In genomic region chr11:116646191-116646590, GRCh38 we compare ENCODE assay signal across 28 cellular contexts.
"Had no signal": no experiment of that assay in that cellular context is flagged by ENCODE, and none has a peak within 500 bp of the region (broad histone marks: within the 10 kb centered on the region; RNA-seq: fewer than 3 reads in every experiment).

No MANE protein-coding gene starts in this region.

- DNase-seq: activated B cell treated with CpG ODN at 0.5 μM for 24 hours; activated CD4-positive, alpha-beta T cell treated with anti-CD3 and anti-CD28 coated beads for 48 hours; activated CD4-positive, alpha-beta T cell treated with anti-CD3 and anti-CD28 coated beads, Interleukin-2, amount 50 U/mL, for 1 hour; activated CD4-positive, alpha-beta T cell treated with anti-CD3 and anti-CD28 coated beads, Interleukin-2, amount 50 U/mL, for 48 hours; activated CD8-positive, alpha-beta memory T cell treated with anti-CD3 and anti-CD28 coated beads for 24 hours; activated CD8-positive, alpha-beta T cell treated with anti-CD3 and anti-CD28 coated beads for 36 hours; activated effector memory CD4-positive, alpha-beta T cell treated with Interleukin-2 at 50 U/mL for 16 hours; activated gamma-delta T cell treated with Interleukin-2 at 50 U/mL for 16 hours; activated naive CD4-positive, alpha-beta T cell treated with anti-CD3 and anti-CD28 coated beads, Interleukin-2, amount 50 U/mL, for 16 hours; activated naive CD4-positive, alpha-beta T cell treated with Interleukin-2 at 50 U/mL for 16 hours; activated T-cell treated with anti-CD3 and anti-CD28 coated beads, Interleukin-2, amount 50 U/mL, for 4 hours; amniotic stem cell; anterior cingulate cortex; brain microvascular endothelial cell; effector memory CD4-positive, alpha-beta T cell; endodermal cell; foreskin keratinocyte; gastrocnemius medialis; glutamatergic neuron; heart left ventricle; T-cell; T-helper 17 cell; T1000; WERI-Rb-1 had no signal

- H3K9me3 Mint-ChIP-seq: activated B cell treated with CpG ODN at 0.5 μM for 24 hours; activated CD8-positive, alpha-beta T cell treated with anti-CD3 and anti-CD28 coated beads for 36 hours; activated T-cell treated with anti-CD3 and anti-CD28 coated beads, Interleukin-2, amount 50 U/mL, for 4 hours; activated T-helper 17 cell treated with anti-CD3 and anti-CD28 coated beads, Interleukin-2, amount 50 U/mL, for 72 hours; central memory CD8-positive, alpha-beta T cell; T-cell; T-helper 2 cell treated with Interferon-gamma antibody and Interleukin-4, amounts not matched to agents 5 μg/mL and 100 μg/mL, for 36 hours had no signal

- H3K4me1 ChIP-seq: foreskin keratinocyte, gastrocnemius medialis, heart left ventricle had no signal

- H3K36me3 ChIP-seq: brain microvascular endothelial cell, gastrocnemius medialis, heart left ventricle, WERI-Rb-1 had no signal

- H3K27me3 Mint-ChIP-seq: activated naive CD8-positive, alpha-beta T cell had no signal

- H3K27ac ChIP-seq: brain microvascular endothelial cell, foreskin keratinocyte, gastrocnemius medialis, heart left ventricle, WERI-Rb-1 had no signal

- H3K4me3 ChIP-seq: gastrocnemius medialis, heart left ventricle had no signal

- H3K4me1 Mint-ChIP-seq: activated B cell treated with CpG ODN at 0.5 μM for 24 hours; activated T-helper 17 cell treated with anti-CD3 and anti-CD28 coated beads, Interleukin-2, amount 50 U/mL, for 72 hours; central memory CD8-positive, alpha-beta T cell; endodermal cell; T-cell; T-helper 17 cell had no signal

- H3K4me3 Mint-ChIP-seq: activated B cell treated with CpG ODN at 0.5 μM for 24 hours; activated CD8-positive, alpha-beta T cell treated with anti-CD3 and anti-CD28 coated beads for 36 hours; activated naive CD8-positive, alpha-beta T cell; activated T-cell treated with anti-CD3 and anti-CD28 coated beads, Interleukin-2, amount 50 U/mL, for 4 hours; activated T-helper 17 cell treated with anti-CD3 and anti-CD28 coated beads, Interleukin-2, amount 50 U/mL, for 72 hours; central memory CD8-positive, alpha-beta T cell; endodermal cell; T-cell; T-helper 17 cell; T-helper 2 cell treated with Interferon-gamma antibody and Interleukin-4, amounts not matched to agents 5 μg/mL and 100 μg/mL, for 36 hours had no signal

- H3K27ac Mint-ChIP-seq: activated B cell treated with CpG ODN at 0.5 μM for 24 hours; activated CD8-positive, alpha-beta T cell treated with anti-CD3 and anti-CD28 coated beads for 36 hours; activated naive CD8-positive, alpha-beta T cell; activated T-helper 17 cell treated with anti-CD3 and anti-CD28 coated beads, Interleukin-2, amount 50 U/mL, for 72 hours; endodermal cell; T-cell; T-helper 17 cell; T-helper 2 cell treated with Interferon-gamma antibody and Interleukin-4, amounts not matched to agents 5 μg/mL and 100 μg/mL, for 36 hours had no signal

- H3K27me3 ChIP-seq: brain microvascular endothelial cell had no signal

- H3K36me3 Mint-ChIP-seq: activated naive CD8-positive, alpha-beta T cell; T-cell had no signal

- H3K9me3 ChIP-seq: gastrocnemius medialis had no signal
